8 cellular contexts compared by ENCODE assay signal in the genomic region with DNA sequence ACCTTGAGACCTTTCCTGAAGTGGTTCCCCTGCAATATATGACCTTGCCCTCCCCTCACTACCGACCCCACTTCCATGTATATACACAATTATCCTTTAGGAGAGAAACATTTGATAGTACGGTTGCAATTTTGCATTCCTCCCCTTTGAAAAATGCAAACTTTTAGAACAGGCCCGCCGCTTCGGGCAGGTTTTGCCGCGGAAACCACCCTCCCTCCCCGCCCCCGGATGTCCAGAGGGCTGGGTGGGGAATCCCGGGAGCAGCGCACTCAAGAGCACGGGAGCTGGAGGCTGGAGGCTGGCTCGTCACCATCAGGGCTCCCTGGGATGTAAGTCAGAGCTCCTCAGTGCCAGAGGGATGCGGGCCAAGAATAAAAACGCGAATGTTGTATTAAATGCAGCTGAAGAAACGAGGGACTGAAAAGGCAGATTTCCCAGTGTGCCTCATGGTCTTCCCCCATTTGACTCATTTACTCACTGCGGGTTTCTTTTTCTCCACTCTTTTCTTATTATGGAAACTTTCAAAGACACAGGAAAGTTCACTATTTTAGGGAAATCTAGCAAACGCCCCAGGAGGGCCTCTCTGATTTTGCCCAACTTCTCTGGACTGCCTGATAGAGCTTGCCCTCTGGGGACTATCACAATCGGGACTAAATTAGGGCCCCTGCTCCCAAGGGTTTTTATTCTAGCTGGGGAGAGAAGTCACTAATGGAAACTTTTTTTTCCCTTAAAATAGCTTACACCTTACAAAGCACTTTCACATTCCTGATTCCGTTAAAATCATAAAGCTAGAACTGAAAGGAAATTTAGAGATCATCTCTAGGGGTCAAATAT. TPM values are rescaled to one million over a fixed set of nuclear protein-coding genes. Genes with fewer than 3 reads are reported as not detected.
DNase-seq lines count a peak whose midpoint lies in the region; ATAC-seq, FAIRE-seq and TF ChIP-seq lines count a peak whose summit lies in the region.

No MANE protein-coding gene starts in this region.

- POLR2A ChIA-PET in PC-3 (lab: Charles Lee; ENCODE audit: unreplicated experiment), result interaction anchor here (0.7 kb wide), 2 partner anchors 32 to 99 kb away, joined by 3 to 6 read pairs; no protein-coding TSS in a partner anchor

- H3K9ac ChIP-seq in ES-I3 (ENCODE audit: low read depth, low read length), result peak overlapping the region; percentile 34; the same call in 1 of the 2 replicates
- H3K9ac ChIP-seq in PC-3 (ENCODE audit: low read length), result peak overlapping the region; percentile 92
- peak overlapping the region; percentile 68 for H3K9ac ChIP-seq in keratinocyte (ENCODE audit: control insufficient read depth, extremely low read depth, insufficient read depth, low read length)

- H2AFZ ChIP-seq in PC-3 (ENCODE audit: low read length) (peak overlapping the region; percentile 42; the same call in 1 of the 2 replicates), keratinocyte (ENCODE audit: control insufficient read depth, low read length) (peak overlapping the region; percentile 85)

- H3K4me2 ChIP-seq in PC-3 (ENCODE audit: low read length) (peak overlapping the region; percentile 84), keratinocyte (ENCODE audit: control insufficient read depth, extremely low read depth, insufficient read depth, low read depth, low read length) (peak overlapping the region; percentile 68)

- H3K79me2 ChIP-seq in PC-3 (ENCODE audit: low read length) (peaks cover 16% of the 10 kb centered on the region), keratinocyte (ENCODE audit: control insufficient read depth, insufficient read depth, low read length) (peaks cover 18% of the 10 kb centered on the region)

- H3K4me1 ChIP-seq in ES-I3 (ENCODE audit: insufficient read depth, low read length) (peaks cover 9% of the 10 kb centered on the region; the same call in 1 of the 2 replicates), PC-3 (ENCODE audit: insufficient read depth, low read length) (peaks cover 62% of the 10 kb centered on the region), keratinocyte (ENCODE audit: control insufficient read depth, extremely low read depth, insufficient read depth, low read length) (peaks cover 44% of the 10 kb centered on the region), spleen (peaks cover 47 to 85% (median 82%) of the 10 kb centered on the region in 6 donors)

- no peak for FAIRE-seq in bronchial epithelial cell (lab: Jason Lieb, UNC)
- no peak for FAIRE-seq in keratinocyte (lab: Jason Lieb, UNC)

- ATAC-seq in PC-3 (peak; percentile 18), HG02571 (IDR thresholded peaks at IDR 0.05; ENCODE audit: unreplicated experiment) (no peak), HG03469 (IDR thresholded peaks at IDR 0.05; ENCODE audit: unreplicated experiment) (no peak)

- WGBS in spleen, 5 donors, result 11 to 34% (median 19%) methylated on average over 21 of the region's 21 CpGs

- peaks cover 9% of the 10 kb centered on the region for H4K20me1 ChIP-seq in PC-3 (ENCODE audit: low read length)
- H4K20me1 ChIP-seq in keratinocyte (ENCODE audit: control insufficient read depth, extremely low read depth, insufficient read depth, low read length), result no peaks in the 10 kb centered on the region

- no TSS peak for BruUV-seq in PC-3 (replicated peaks; lab: Mats Ljungman, UMichigan)

- peak overlapping the region; percentile 100 for H3K27ac ChIP-seq in PC-3 (ENCODE audit: low read length)
- peak overlapping the region; percentile 74 for H3K27ac ChIP-seq in keratinocyte (ENCODE audit: control insufficient read depth, insufficient read depth, low read length)
- H3K27ac ChIP-seq in spleen, result peak overlapping the region; percentile 97 to 100 (median 100)

- dilution Hi-C loops in keratinocyte (cut with MboI; ENCODE audit: extremely low pct_ligation_motif_present, low sequenced_read_pairs), result no loop called here

- intact Hi-C loops in PC-3 (cut with micrococcal nuclease), result loop anchor here (2.0 to 5.0 kb wide), 2 partner anchors 35 to 214 kb away; no protein-coding TSS in a partner anchor
- intact Hi-C loops in spleen (cut with DNase I; ENCODE audit: low total_unique reads), result no loop called here

- no peaks in the 10 kb centered on the region for H3K9me1 ChIP-seq in keratinocyte (ENCODE audit: control insufficient read depth, extremely low read depth, insufficient read depth, low read length)

- H3K4me3 ChIP-seq in PC-3 (ENCODE audit: low read length) (peak overlapping the region; percentile 57), bronchial epithelial cell (ENCODE audit: low read depth, low read length) (no peak overlapping the region), keratinocyte (ENCODE audit: control insufficient read depth in 2 of 3, extremely low read depth in 1 of 3, insufficient read depth in 2 of 3, low read depth in 1 of 3, low read length in 3 of 3) (peak overlapping the region in 2 of 3 experiments; percentile 4 to 54), spleen (peak overlapping the region in 3 of 8 donors; percentile 21 to 82 (median 23))

- no peaks in the 10 kb centered on the region for H3K9me3 ChIP-seq in ES-I3 (ENCODE audit: control insufficient read depth, insufficient read depth, low read length)
- H3K9me3 ChIP-seq in PC-3 (ENCODE audit: low read length), result no peaks in the 10 kb centered on the region
- no peaks in the 10 kb centered on the region for H3K9me3 ChIP-seq in keratinocyte (ENCODE audit: control insufficient read depth, low read depth, low read length)
- no peaks in the 10 kb centered on the region for H3K9me3 ChIP-seq in spleen

- peaks cover 5% of the 10 kb centered on the region for H3F3A ChIP-seq in PC-3 (ENCODE audit: low read length, unreplicated experiment)

- no peak for TF ChIP-seq CTCF in PC-3 (conservative IDR thresholded peaks at IDR 0.05; ENCODE audit: low read depth, low read length)
- no peak for TF ChIP-seq CTCF in bronchial epithelial cell (IDR thresholded peaks at IDR 0.05; ENCODE audit: insufficient read depth, low read length, severe bottlenecking)
- no peak for TF ChIP-seq CTCF in keratinocyte (optimal IDR thresholded peaks at IDR 0.05 in 1 of 3, IDR thresholded peaks at IDR 0.05 in 1 of 3, conservative IDR thresholded peaks at IDR 0.05 in 1 of 3; ENCODE audit: extremely low read depth in 1 of 3, insufficient read depth in 2 of 3, low read length in 3 of 3)
- TF ChIP-seq CTCF in spleen (IDR thresholded peaks at IDR 0.05 in 8 of 11, conservative IDR thresholded peaks at IDR 0.05 in 3 of 11), result no peak

- no peaks in the 10 kb centered on the region for H3K36me3 ChIP-seq in ES-I3 (ENCODE audit: insufficient read depth, low read length)
- H3K36me3 ChIP-seq in PC-3 (ENCODE audit: low read depth, low read length), result no peaks in the 10 kb centered on the region
- no peaks in the 10 kb centered on the region for H3K36me3 ChIP-seq in bronchial epithelial cell (ENCODE audit: control insufficient read depth, insufficient read depth, low read length)
- H3K36me3 ChIP-seq in keratinocyte (ENCODE audit: control insufficient read depth in 2 of 2, extremely low read depth in 1 of 2, insufficient read depth in 2 of 2, low read length in 2 of 2), result no peaks in the 10 kb centered on the region
- H3K36me3 ChIP-seq in spleen, result no peaks in the 10 kb centered on the region

- no peaks in the 10 kb centered on the region for H3K27me3 ChIP-seq in PC-3 (ENCODE audit: low read length)
- no peaks in the 10 kb centered on the region for H3K27me3 ChIP-seq in bronchial epithelial cell (ENCODE audit: control insufficient read depth, insufficient read depth, low read length)
- H3K27me3 ChIP-seq in keratinocyte (ENCODE audit: control insufficient read depth, extremely low read depth, insufficient read depth, low read length), result no peaks in the 10 kb centered on the region
- no peaks in the 10 kb centered on the region for H3K27me3 ChIP-seq in spleen (replicated peaks in 1 of 7)

- no peak for TF ChIP-seq POLR2A in spleen (IDR thresholded peaks at IDR 0.05)

- H3K9me2 ChIP-seq in PC-3 (replicated peaks; ENCODE audit: low read length), result no peaks in the 10 kb centered on the region

- DNase-seq in PC-3 (peak; percentile 79), bronchial epithelial cell (ENCODE audit: low read depth) (peak; percentile 81), keratinocyte (ENCODE audit: low read depth, low spot score) (no peak), spleen (peak; percentile 90), NCI-H128 (lab: John Stamatoyannopoulos, UW; ENCODE audit: unreplicated experiment) (no peak)

- CTCF ChIA-PET in PC-3 (lab: Charles Lee), result interaction anchor here (0.7 kb wide), 2 partner anchors 11 to 100 kb away, joined by 3 read pairs; no protein-coding TSS in a partner anchor

RNA-seq across cellular contexts. Expression of gene USP3, which starts 2.9 kb away (rescaled TPM):
- 26.9 and 27.3 TPM in 2 replicates for total RNA-seq in PC-3 (2014; rRNA removed)
- total RNA-seq in bronchial epithelial cell, result 83.2 and 83.3 TPM in 2 replicates
- 8.3 to 19.9 TPM (median 16.2 TPM) in 3 replicates for polyA plus RNA-seq in keratinocyte
- polyA plus RNA-seq in keratinocyte (2011; ENCODE audit: low read depth), result 57.4 TPM
- 10.6 and 17.3 TPM in 2 replicates for polyA plus RNA-seq in keratinocyte (2011; cell fraction: cytosol; rRNA removed)
- 29.1 and 32.3 TPM in 2 replicates for polyA plus RNA-seq in keratinocyte (2011; cell fraction: nucleus; rRNA removed)
- polyA plus RNA-seq in keratinocyte (2012; ENCODE audit: low replicate concordance), result 18.0 and 25.1 TPM in 2 replicates
- 12.1 to 23.0 TPM (median 19.0 TPM) in 3 replicates for polyA minus RNA-seq in keratinocyte
- 6.3 TPM for polyA minus RNA-seq in keratinocyte (2011; cell fraction: cytosol; rRNA and poly(A)+ RNA removed)
- polyA minus RNA-seq in keratinocyte (2011; cell fraction: nucleus; rRNA and poly(A)+ RNA removed), result 20.5 and 31.2 TPM in 2 replicates
- total RNA-seq in spleen, result 100 to 1,000 TPM in 4 of 7 donors, 10 to 100 TPM in 3; 82.0 to 136 (median 112) TPM
- polyA plus RNA-seq in spleen, result 10 to 100 TPM; 29.5 to 48.4 (median 38.4) TPM

Comparison
In these comparisons a context has a peak if more than half of its experiments do, and no peak if none do; other contexts are left out.
1. H3K9ac ChIP-seq: peak in every context shown above with its lines; median percentile 92 in PC-3; 68 in keratinocyte; 34 in ES-I3.
2. DNase-seq: peak in PC-3 (single experiment), bronchial epithelial cell (single experiment) and spleen (single experiment); none in keratinocyte (single experiment) and NCI-H128 (single experiment).
3. Peak in every context shown above with its lines, with median percentiles within 50 percentile points of each other: H3K27ac ChIP-seq.